Comparison of ENCODE assay signal across 24 cellular contexts in genomic region chr20:34945315-34946077, GRCh38. TPM values are rescaled to one million over a fixed set of nuclear protein-coding genes. Genes with fewer than 3 reads are reported as not detected.
A peak's percentile ranks its signal among the peaks of the same experiment; 100 is the strongest.
DNase-seq lines count a peak whose midpoint lies in the region; ATAC-seq and TF ChIP-seq lines count a peak whose summit lies in the region.
"Had no signal": no experiment of that assay in that cellular context is flagged by ENCODE, and none has a peak within 500 bp of the region (broad histone marks: within the 10 kb centered on the region; RNA-seq: fewer than 3 reads in every experiment).

No MANE protein-coding gene starts in this region.

- WGBS in esophagus muscularis mucosa: 61% methylated on average over 7 of the region's 7 CpGs
- WGBS in prostate gland: 63% methylated on average over 7 of the region's 7 CpGs

- POLR2A ChIA-PET in HEK293 (lab: Yijun Ruan, JAX): interaction anchor here (1.0 kb wide), 1 partner anchor 10 kb away, joined by 3 read pairs; no protein-coding TSS in a partner anchor

- H3K4me3 ChIP-seq in HEK293 (ENCODE audit: low read depth, low read length) (no peak overlapping the region), Peyer's patch (no peak overlapping the region), esophagus muscularis mucosa (no peak overlapping the region), prostate gland (no peak overlapping the region)
- H3K4me3 ChIP-seq: BLaER1, neural progenitor cell, skin epidermis, uterus had no signal

- TF ChIP-seq POLR2A in Peyer's patch (IDR thresholded peaks at IDR 0.05): peak in 1 of 2 donors; percentile 13
- TF ChIP-seq POLR2A in esophagus muscularis mucosa (IDR thresholded peaks at IDR 0.05; ENCODE audit: low read depth): no peak
- TF ChIP-seq POLR2A in prostate gland (IDR thresholded peaks at IDR 0.05): no peak

- H3K27ac ChIP-seq in HEK293 (ENCODE audit: extremely low read depth, low read depth, low read length) (no peak overlapping the region), Peyer's patch (peak overlapping the region in 3 of 4 donors; percentile 37 to 80 (median 77)), esophagus muscularis mucosa (replicated peaks in 1 of 4) (peak overlapping the region in 3 of 4 donors; percentile 5 to 41 (median 37)), prostate gland (peak overlapping the region; percentile 40 to 55)
- H3K27ac ChIP-seq: BLaER1, neural progenitor cell, uterus had no signal

- H3K27me3 ChIP-seq in Peyer's patch (no peaks in the 10 kb centered on the region), esophagus muscularis mucosa (no peaks in the 10 kb centered on the region), prostate gland (replicated peaks; ENCODE audit: insufficient read depth) (no peaks in the 10 kb centered on the region)
- H3K27me3 ChIP-seq: BLaER1, neural progenitor cell, uterus had no signal

- DNase-seq in Peyer's patch (peak in 2 of 3 donors; percentile 71 to 75), esophagus muscularis mucosa (ENCODE audit: extremely low spot score) (no peak), prostate gland (ENCODE audit: low spot score) (peak; percentile 32), posterior vena cava (ENCODE audit: low spot score) (no peak)
- DNase-seq: anterior cingulate cortex; Caco-2; DMS79 treated with DMSO at 0.1 percent for 48 hours; foreskin melanocyte; hippocampal formation; immature natural killer cell; NCI-H1694 treated with DMSO at 0.1 percent for 48 hours; NCI-H524 treated with DMSO at 0.1 percent for 48 hours; RPMI8226; stimulated activated CD4-positive, alpha-beta T cell treated with anti-CD3 and anti-CD28 coated beads, Interleukin-2, amount 100 ng/mL, for 24 hours; uterus had no signal

- no peak for TF ChIP-seq CTCF in HEK293 (tag by site-specific recombination; IDR thresholded peaks at IDR 0.05)
- no peak for TF ChIP-seq CTCF in Peyer's patch (IDR thresholded peaks at IDR 0.05)
- TF ChIP-seq CTCF in esophagus muscularis mucosa (IDR thresholded peaks at IDR 0.05): no peak
- no peak for TF ChIP-seq CTCF in prostate gland (IDR thresholded peaks at IDR 0.05)

- ATAC-seq in HG02642 (IDR thresholded peaks at IDR 0.05; ENCODE audit: poor library complexity, unreplicated experiment) (no peak), GM18867 (IDR thresholded peaks at IDR 0.05; ENCODE audit: unreplicated experiment) (no peak), GM19324 (IDR thresholded peaks at IDR 0.05; ENCODE audit: low FRiP score, unreplicated experiment) (no peak)
- ATAC-seq: activated naive CD4-positive, alpha-beta T cell treated with anti-CD3 and anti-CD28 coated beads, Interleukin-2, amount 50 U/mL, for 72 hours had no signal

- H3K4me1 ChIP-seq in HEK293 (ENCODE audit: control insufficient read depth, insufficient read depth, low read length) (no peaks in the 10 kb centered on the region), Peyer's patch (peaks cover 0 to 16% (median 0%) of the 10 kb centered on the region in 4 donors), esophagus muscularis mucosa (peaks cover 0 to 18% (median 12%) of the 10 kb centered on the region in 4 donors), prostate gland (replicated peaks) (peaks cover 8% of the 10 kb centered on the region)
- H3K4me1 ChIP-seq: BLaER1, Caco-2, neural progenitor cell, uterus had no signal

- intact Hi-C loops in esophagus muscularis mucosa (cut with DNase I) (no loop called here), prostate gland (cut with DNase I) (no loop called here), posterior vena cava (cut with DNase I) (no loop called here)

- peaks cover 4 to 81% of the 10 kb centered on the region in 2 experiments for H3K36me3 ChIP-seq in HEK293 (ENCODE audit: control insufficient read depth in 2 of 2, insufficient read depth in 1 of 2, low read length in 2 of 2)
- H3K36me3 ChIP-seq in Peyer's patch: peaks cover 0 to 15% (median 0%) of the 10 kb centered on the region in 3 donors
- peaks cover 7 to 57% (median 33%) of the 10 kb centered on the region in 4 donors for H3K36me3 ChIP-seq in esophagus muscularis mucosa
- peaks cover 0 to 3% of the 10 kb centered on the region in 2 donors for H3K36me3 ChIP-seq in prostate gland
- H3K36me3 ChIP-seq: neural progenitor cell, uterus had no signal

- CTCF ChIA-PET in HEK293 (lab: Yijun Ruan, JAX): interaction anchor here (1.3 kb wide), 1 partner anchor 71 kb away, joined by 4 read pairs; no protein-coding TSS in a partner anchor

- H3K9me3 ChIP-seq in HEK293 (ENCODE audit: control insufficient read depth, insufficient read depth, low read depth, low read length) (no peaks in the 10 kb centered on the region), Peyer's patch (no peaks in the 10 kb centered on the region), esophagus muscularis mucosa (no peaks in the 10 kb centered on the region), prostate gland (no peaks in the 10 kb centered on the region)
- H3K9me3 ChIP-seq: BLaER1, Caco-2, uterus had no signal

- TF ChIP-seq EP300 in esophagus muscularis mucosa (IDR thresholded peaks at IDR 0.05): no peak

TF ChIP-seq in HEK293, 187 proteins besides CTCF, POLR2A, EP300 and RAD21:
- TF ChIP-seq KLF9 (tag by site-specific recombination; IDR thresholded peaks at IDR 0.05; ENCODE audit: low read depth) (no peak), ZBTB17 (tag by site-specific recombination; IDR thresholded peaks at IDR 0.05) (no peak), GLI4 (tag by site-specific recombination; IDR thresholded peaks at IDR 0.05) (no peak), PRDM10 (tag by site-specific recombination; IDR thresholded peaks at IDR 0.05) (peak; percentile 98)

RNA-seq across cellular contexts. Expression of gene GSS, which starts 10.1 kb away (rescaled TPM):
- total RNA-seq in Peyer's patch (10 to 100 TPM; 58.0 to 95.6 (median 84.6) TPM), esophagus muscularis mucosa (10 to 100 TPM; 27.7 to 36.1 (median 28.5) TPM), prostate gland (100 to 1,000 TPM in 1 of 2 donors, 10 to 100 TPM in 1; 84.4 to 101 TPM), posterior vena cava (10 to 100 TPM; 23.2 to 25.5 TPM)

RNA-seq across cellular contexts. Expression of gene MYH7B, which starts 10.2 kb away (rescaled TPM):
- total RNA-seq in Peyer's patch: 1 to 10 TPM in 3 of 4 donors, under 1 TPM in 1; 0.40 to 2.0 (median 1.4) TPM
- total RNA-seq in esophagus muscularis mucosa: under 1 TPM; 0.17 to 0.84 (median 0.37) TPM
- 10 to 100 TPM in 1 of 2 donors, under 1 TPM in 1; 0.27 to 11.5 TPM for total RNA-seq in prostate gland
- under 1 TPM; 0.42 to 0.57 TPM for total RNA-seq in posterior vena cava
- total RNA-seq: epithelial cell of proximal tubule had no signal

Comparison
In these comparisons a context has a peak if more than half of its experiments do, and no peak if none do; other contexts are left out.
1. DNase-seq: peak in Peyer's patch (2 of 3) and prostate gland (single experiment); none in esophagus muscularis mucosa (single experiment) and posterior vena cava (single experiment).